In the genomic region with DNA sequence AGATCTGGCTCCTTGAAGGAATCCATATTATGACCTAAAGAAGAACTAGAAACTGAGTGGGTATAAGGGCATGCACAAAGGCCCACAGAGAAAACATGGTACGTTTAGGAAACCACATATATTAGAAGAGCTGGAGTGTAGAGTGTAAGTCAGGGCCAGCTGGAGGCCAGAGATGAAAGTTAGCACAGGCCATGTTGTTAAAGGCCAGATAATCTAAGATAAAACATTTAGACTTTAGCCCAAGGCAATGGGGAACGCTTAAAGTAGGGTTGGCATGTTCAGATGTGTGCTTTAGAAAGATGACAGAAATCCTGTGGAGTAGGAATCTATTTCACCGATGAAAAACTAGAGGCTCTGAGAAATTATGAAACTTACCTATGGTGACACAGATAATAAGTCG, we compare ENCODE assay signal across 9 cellular contexts.
"Had no signal": no experiment of that assay in that cellular context is flagged by ENCODE, and none has a peak within 500 bp of the region (broad histone marks: within the 10 kb centered on the region; RNA-seq: fewer than 3 reads in every experiment).

No MANE protein-coding gene starts in this region.

- H3K27ac ChIP-seq: GM23248 had no signal

- DNase-seq: GM23248, GOT3, H7, H9, HCEC 1CT, HFFc6 had no signal

- H3K9me3 ChIP-seq: HAP-1 had no signal

- H3K4me2 ChIP-seq: GM23338 had no signal

- H3K4me1 ChIP-seq: HAP-1 had no signal

- H3K9ac ChIP-seq: GM23248 had no signal

- H3K4me3 ChIP-seq: GM23248, GM23338, HAP-1 had no signal

- H3K36me3 ChIP-seq: HAP-1 had no signal

- H2AFZ ChIP-seq: GM23248, GM23338 had no signal

- ATAC-seq: GM23338, HCT116 had no signal
